Comparison of ENCODE assay signal across 30 cellular contexts in the genomic region with DNA sequence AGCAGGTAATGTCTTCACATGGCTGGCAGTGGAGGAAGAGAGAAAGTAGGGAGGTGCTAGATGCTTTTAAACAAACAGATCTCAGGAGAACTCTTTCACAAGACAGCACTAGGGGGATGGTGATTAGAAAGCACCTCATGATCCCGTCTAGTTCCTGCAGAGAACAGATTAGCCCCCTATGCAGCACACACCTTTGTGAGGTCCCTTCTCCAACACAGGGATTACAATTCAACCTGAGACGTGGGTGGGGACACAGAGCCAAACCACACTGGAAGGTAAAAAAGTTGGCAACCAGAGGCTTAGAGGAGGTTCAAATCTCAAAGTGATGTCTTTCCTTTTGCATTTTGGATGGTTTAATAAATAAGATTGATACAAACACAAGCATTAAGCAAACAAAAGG.
"Had no signal": no experiment of that assay in that cellular context is flagged by ENCODE, and none has a peak within 500 bp of the region (broad histone marks: within the 10 kb centered on the region; RNA-seq: fewer than 3 reads in every experiment).

No MANE protein-coding gene starts in this region.

- H3K4me1 ChIP-seq: psoas muscle, testis, upper lobe of right lung, uterus had no signal

- H3K79me2 ChIP-seq: parathyroid adenoma had no signal

- H3K27me3 ChIP-seq: neural progenitor cell, ovary, right lobe of liver, sigmoid colon, suprapubic skin, testis, tibial artery, transverse colon, upper lobe of right lung, uterus had no signal

- H3K9me3 Mint-ChIP-seq: natural killer cell; stimulated activated memory B cell treated with anti-CD40 and anti-IgM and Interleukin-4, amounts not matched to agents 10 μg/mL and 1 μg/mL and 100 μg/mL, for 72 hours; type B pancreatic cell had no signal

- H3K27ac ChIP-seq: neural progenitor cell, ovary, parathyroid adenoma, psoas muscle, right lobe of liver, sigmoid colon, suprapubic skin, testis, tibial artery, transverse colon, upper lobe of right lung, uterus had no signal

- H3K4me3 ChIP-seq: neural progenitor cell, ovary, psoas muscle, right lobe of liver, sigmoid colon, suprapubic skin, testis, tibial artery, transverse colon, upper lobe of right lung, uterus had no signal

- H3K4me3 Mint-ChIP-seq: natural killer cell; nephron; neural progenitor cell; stimulated activated memory B cell treated with anti-CD40 and anti-IgM and Interleukin-4, amounts not matched to agents 10 μg/mL and 1 μg/mL and 100 μg/mL, for 72 hours; stimulated activated naive CD8-positive, alpha-beta T cell treated with anti-CD3 and anti-CD28 coated beads, Interleukin-15, amount 100 ng/mL, for 72 hours; type B pancreatic cell had no signal

- H3K9ac ChIP-seq: neural progenitor cell, parathyroid adenoma had no signal

- DNase-seq: natural killer cell; occipital lobe; ovary; posterior cingulate gyrus; psoas muscle; right cardiac atrium; right lobe of liver; sigmoid colon; small intestine; stimulated activated CD4-positive, alpha-beta T cell treated with anti-CD3 and anti-CD28 coated beads, Interleukin-12 subunit alpha, Interleukin-12 subunit beta, amount 100 ng/mL, for 4 hours; stimulated activated CD4-positive, alpha-beta T cell treated with anti-CD3 and anti-CD28 coated beads, Interleukin-1b, Interleukin-23, amount 100 ng/mL, for 48 hours; stimulated activated CD4-positive, alpha-beta T cell treated with anti-CD3 and anti-CD28 coated beads, Interleukin-4, amount 100 ng/mL, for 1 hour; stimulated activated CD4-positive, alpha-beta T cell treated with anti-CD3 and anti-CD28 coated beads, Interleukin-4, amount 100 ng/mL, for 4 hours; stimulated activated CD8-positive, alpha-beta memory T cell treated with anti-CD3 and anti-CD28 coated beads, Interleukin-4, amount 100 ng/mL, for 48 hours; stimulated activated naive CD4-positive, alpha-beta T cell; stimulated activated naive CD8-positive, alpha-beta T cell treated with anti-CD3 and anti-CD28 coated beads, Interleukin-15, amount 100 ng/mL, for 72 hours; stimulated activated naive CD8-positive, alpha-beta T cell treated with anti-CD3 and anti-CD28 coated beads, Interleukin-15, Interleukin-2, amounts not matched to agents 100 U/mL and 50 U/mL, for 24 hours; substantia nigra; testis; tibial artery; transverse colon; upper lobe of right lung; uterus had no signal

- H3K4me2 ChIP-seq: neural progenitor cell had no signal

- H3K36me3 ChIP-seq: neural progenitor cell, ovary, right lobe of liver, sigmoid colon, suprapubic skin, tibial artery, transverse colon, upper lobe of right lung, uterus had no signal

- H3K4me1 Mint-ChIP-seq: stimulated activated memory B cell treated with anti-CD40 and anti-IgM and Interleukin-4, amounts not matched to agents 10 μg/mL and 1 μg/mL and 100 μg/mL, for 72 hours; stimulated activated naive CD8-positive, alpha-beta T cell treated with anti-CD3 and anti-CD28 coated beads, Interleukin-15, amount 100 ng/mL, for 72 hours had no signal

- H3K36me3 Mint-ChIP-seq: natural killer cell, type B pancreatic cell had no signal

- ATAC-seq: psoas muscle; right cardiac atrium; right lobe of liver; stimulated activated memory B cell treated with anti-CD40 and anti-IgM and Interleukin-4, amounts not matched to agents 10 μg/mL and 1 μg/mL and 100 μg/mL, for 72 hours; stimulated activated naive CD8-positive, alpha-beta T cell treated with anti-CD3 and anti-CD28 coated beads, Interleukin-15, amount 100 ng/mL, for 72 hours; stimulated activated naive CD8-positive, alpha-beta T cell treated with anti-CD3 and anti-CD28 coated beads, Interleukin-15, Interleukin-2, amounts not matched to agents 100 U/mL and 50 U/mL, for 24 hours; upper lobe of right lung had no signal

- H3K27me3 Mint-ChIP-seq: progenitor cell of endocrine pancreas; stimulated activated memory B cell treated with anti-CD40 and anti-IgM and Interleukin-4, amounts not matched to agents 10 μg/mL and 1 μg/mL and 100 μg/mL, for 72 hours; stimulated activated naive CD8-positive, alpha-beta T cell treated with anti-CD3 and anti-CD28 coated beads, Interleukin-15, amount 100 ng/mL, for 72 hours; type B pancreatic cell had no signal

- H2AFZ ChIP-seq: neural progenitor cell, parathyroid adenoma had no signal

- H3K27ac Mint-ChIP-seq: natural killer cell; nephron; neural progenitor cell; progenitor cell of endocrine pancreas; stimulated activated memory B cell treated with anti-CD40 and anti-IgM and Interleukin-4, amounts not matched to agents 10 μg/mL and 1 μg/mL and 100 μg/mL, for 72 hours; stimulated activated naive CD8-positive, alpha-beta T cell treated with anti-CD3 and anti-CD28 coated beads, Interleukin-15, amount 100 ng/mL, for 72 hours; type B pancreatic cell had no signal

- H3K9me3 ChIP-seq: ovary, psoas muscle, right lobe of liver, sigmoid colon, suprapubic skin, testis, tibial artery, transverse colon, upper lobe of right lung, uterus had no signal
